26 cellular contexts compared by ENCODE assay signal in the genomic region with DNA sequence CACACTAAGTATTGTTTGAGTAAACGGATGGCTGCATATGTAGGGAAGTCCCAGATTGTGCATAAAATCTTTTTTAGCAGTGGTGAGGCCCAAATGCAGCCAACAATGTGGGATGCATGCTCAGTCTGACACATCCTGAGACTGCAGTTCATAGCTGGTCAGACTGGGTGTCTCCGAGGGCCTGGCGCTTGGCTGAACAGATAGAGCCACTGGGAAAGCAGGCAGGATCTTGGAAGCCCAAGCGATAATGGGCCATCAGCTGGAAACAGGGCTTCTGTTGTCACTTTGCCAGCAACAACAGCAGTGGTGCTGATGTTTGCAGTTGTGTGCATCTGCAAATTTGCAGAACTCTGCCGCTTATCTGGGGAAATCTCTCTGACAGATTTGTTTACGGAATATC.
"Had no signal": no experiment of that assay in that cellular context is flagged by ENCODE, and none has a peak within 500 bp of the region (broad histone marks: within the 10 kb centered on the region; RNA-seq: fewer than 3 reads in every experiment).

No MANE protein-coding gene starts in this region.

- H3K36me3 ChIP-seq: ascending aorta, breast epithelium had no signal

- H3K9me3 ChIP-seq: ascending aorta, breast epithelium had no signal

- H3K4me1 ChIP-seq: ascending aorta, breast epithelium had no signal

- H3K27ac ChIP-seq: ascending aorta, breast epithelium had no signal

- H3K27me3 ChIP-seq: ascending aorta had no signal

- DNase-seq: activated B cell treated with CpG ODN at 0.5 μM for 24 hours; activated CD4-positive, alpha-beta memory T cell treated with anti-CD3 and anti-CD28 coated beads for 36 hours; activated CD4-positive, alpha-beta T cell treated with anti-CD3 and anti-CD28 coated beads for 4 hours; activated CD4-positive, alpha-beta T cell treated with anti-CD3 and anti-CD28 coated beads, Interleukin-2, amount 10 ng/mL, durations not matched to agents 24 days and 14 days; activated CD4-positive, alpha-beta T cell treated with anti-CD3 and anti-CD28 coated beads, Interleukin-2, amount 50 U/mL, for 1 hour; activated CD4-positive, alpha-beta T cell treated with anti-CD3 and anti-CD28 coated beads, Interleukin-2, amount 50 U/mL, for 4 hours; activated CD4-positive, CD25-positive, alpha-beta regulatory T cell treated with anti-CD3 and anti-CD28 coated beads, Interleukin-2, amount 50 U/mL, for 72 hours; activated CD8-positive, alpha-beta memory T cell treated with anti-CD3 and anti-CD28 coated beads, Interleukin-2, amount 50 U/mL, for 4 hours; activated CD8-positive, alpha-beta T cell treated with anti-CD3 and anti-CD28 coated beads for 36 hours; activated effector memory CD4-positive, alpha-beta T cell treated with Interleukin-2 at 50 U/mL for 16 hours; activated gamma-delta T cell; activated naive CD4-positive, alpha-beta T cell treated with anti-CD3 and anti-CD28 coated beads, Interleukin-2, amount 10 ng/mL, durations not matched to agents 7 days and 5 days; activated naive CD4-positive, alpha-beta T cell treated with Interleukin-2 at 50 U/mL for 16 hours; activated naive CD8-positive, alpha-beta T cell treated with anti-CD3 and anti-CD28 coated beads, Interleukin-2, amount 10 ng/mL, durations not matched to agents 7 days and 5 days; activated naive CD8-positive, alpha-beta T cell treated with anti-CD3 and anti-CD28 coated beads, Interleukin-2, amount 50 U/mL, for 24 hours; activated T-cell treated with anti-CD3 and anti-CD28 coated beads, Interleukin-2, amount 50 U/mL, for 24 hours; activated T-cell treated with anti-CD3 and anti-CD28 coated beads, Interleukin-2, amount 50 U/mL, for 48 hours; amygdala; anterior cingulate cortex; central memory CD4-positive, alpha-beta T cell; SW 1271; T-helper 1 cell; T-helper 2 cell; T-helper 9 cell had no signal

- H3K4me3 ChIP-seq: ascending aorta, breast epithelium had no signal
